Comparison of ENCODE assay signal across 1 cellular context in genomic region chrX:119791437-119792231, GRCh38.
TF ChIP-seq lines count a peak whose summit lies in the region.

Gene RPL39 (minus strand): TSS chrX:119791630. CDS start chrX:119791576, 54 bp downstream.

TF ChIP-seq in HepG2, 621 proteins besides CTCF, POLR2A, EP300 and RAD21 (continued from another document):
- TF ChIP-seq ARID4A (CRISPR knock-in tag; IDR thresholded peaks at IDR 0.05; ENCODE audit: borderline replicate concordance) (peak; percentile 62; the same call in 1 of the 2 replicates), POLR2AphosphoS2 (IDR thresholded peaks at IDR 0.05; ENCODE audit: low read depth, low read length) (no peak), ZBTB4 (CRISPR knock-in tag; IDR thresholded peaks at IDR 0.05; ENCODE audit: borderline replicate concordance) (0 out of 2 replicates have a peak, but pooled peaks have one; percentile 30), MEF2D (CRISPR knock-in tag; IDR thresholded peaks at IDR 0.05) (peak; percentile 46), MXD1 (CRISPR knock-in tag; IDR thresholded peaks at IDR 0.05) (no peak), THAP9 (CRISPR knock-in tag; IDR thresholded peaks at IDR 0.05; ENCODE audit: borderline replicate concordance) (no peak; the same call in 1 of the 2 replicates), ZNF724P (CRISPR knock-in tag; IDR thresholded peaks at IDR 0.05; ENCODE audit: borderline replicate concordance) (no peak; the same call in 1 of the 2 replicates), MLX (CRISPR knock-in tag; IDR thresholded peaks at IDR 0.05) (0 out of 2 replicates have a peak, but pooled peaks have one; percentile 10), PLSCR1 (CRISPR knock-in tag; IDR thresholded peaks at IDR 0.05; ENCODE audit: borderline replicate concordance) (no peak), CENPX (CRISPR knock-in tag; IDR thresholded peaks at IDR 0.05) (no peak), ELF3 (CRISPR knock-in tag; IDR thresholded peaks at IDR 0.05) (no peak), ZNF747 (CRISPR knock-in tag; IDR thresholded peaks at IDR 0.05; ENCODE audit: borderline replicate concordance) (no peak), STAG1 (CRISPR knock-in tag; IDR thresholded peaks at IDR 0.05) (0 out of 2 replicates have a peak, but pooled peaks have one; percentile 7), GATAD2A (CRISPR knock-in tag; IDR thresholded peaks at IDR 0.05) (0 out of 2 replicates have a peak, but pooled peaks have one; percentile 24), AGO2 (optimal IDR thresholded peaks at IDR 0.05; ENCODE audit: low read depth, low read length) (no peak), ISX (CRISPR knock-in tag; conservative IDR thresholded peaks at IDR 0.05) (no peak), KDM2A (CRISPR knock-in tag; IDR thresholded peaks at IDR 0.05; ENCODE audit: borderline replicate concordance, low read depth) (peak; percentile 22; the same call in 1 of the 2 replicates), ZNF513 (CRISPR knock-in tag; conservative IDR thresholded peaks at IDR 0.05) (no peak), ZSCAN9 (CRISPR knock-in tag; IDR thresholded peaks at IDR 0.05; ENCODE audit: borderline replicate concordance) (no peak), CCDC6 (CRISPR knock-in tag; IDR thresholded peaks at IDR 0.05) (0 out of 2 replicates have a peak, but pooled peaks have one; percentile 26), GATA4 (IDR thresholded peaks at IDR 0.05; ENCODE audit: borderline replicate concordance, low read depth) (0 out of 2 replicates have a peak, but pooled peaks have one; percentile 40), ZNF549 (CRISPR knock-in tag; IDR thresholded peaks at IDR 0.05) (no peak), TFDP1 (CRISPR knock-in tag; IDR thresholded peaks at IDR 0.05; ENCODE audit: borderline replicate concordance) (peak; percentile 16; the same call in 1 of the 2 replicates), ZNF777 (CRISPR knock-in tag; IDR thresholded peaks at IDR 0.05) (no peak)
